Comparison of ENCODE assay signal across 1 cellular context in the genomic region with DNA sequence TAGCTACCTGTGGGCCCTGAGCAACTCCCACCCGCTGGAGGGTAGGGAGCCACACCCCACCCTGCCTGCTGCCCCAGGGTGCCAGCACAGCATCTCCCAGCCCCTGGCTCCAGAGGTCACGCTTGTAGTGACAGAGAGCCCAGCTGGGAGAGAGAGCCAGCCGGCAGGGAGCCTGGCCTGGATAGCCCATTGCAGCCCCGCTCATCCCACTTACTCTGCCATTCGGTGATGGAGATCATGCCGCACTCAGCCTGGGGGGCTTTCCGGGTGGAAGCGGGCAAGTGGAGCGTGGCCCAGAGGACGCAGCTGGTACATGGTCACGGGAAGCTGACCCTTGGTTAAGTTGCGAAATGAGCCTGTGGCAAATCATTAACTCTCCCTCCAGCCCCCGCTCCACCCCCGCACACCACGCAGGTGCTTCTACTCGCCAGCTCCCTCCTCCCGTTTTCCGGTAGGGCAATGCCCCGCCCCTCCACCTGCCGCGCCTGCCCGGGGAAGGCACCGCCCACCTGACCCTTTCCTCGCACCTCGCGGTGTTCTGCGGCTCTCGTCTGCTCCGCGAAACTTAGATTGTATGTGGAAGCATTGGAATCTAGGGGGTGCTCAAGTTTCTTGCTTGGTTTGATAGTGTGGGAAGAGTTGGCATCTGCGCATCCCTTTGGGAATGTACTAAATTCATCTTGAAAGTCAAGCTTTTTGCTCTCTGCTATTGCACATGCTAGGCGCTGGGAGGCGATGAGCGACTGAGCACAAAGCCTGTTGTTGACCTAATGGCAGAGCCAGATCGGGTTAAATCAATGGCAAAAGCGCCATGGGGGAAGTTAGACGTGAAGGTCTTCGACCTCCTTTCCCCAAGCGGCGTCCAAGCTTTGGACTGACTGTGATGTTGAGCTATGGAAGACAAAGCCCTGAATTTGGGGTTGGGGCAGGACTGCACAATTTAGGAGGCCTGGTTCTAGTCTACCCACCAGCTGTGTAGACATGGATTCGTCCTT.
TF ChIP-seq lines count a peak whose summit lies in the region.

A gene with protein sequence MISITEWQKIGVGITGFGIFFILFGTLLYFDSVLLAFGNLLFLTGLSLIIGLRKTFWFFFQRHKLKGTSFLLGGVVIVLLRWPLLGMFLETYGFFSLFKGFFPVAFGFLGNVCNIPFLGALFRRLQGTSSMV (minus strand): TSS at position 321 of the 995 bp plus-strand sequence. CDS start 82 bp downstream, at position 239.

TF ChIP-seq in K562, 482 proteins besides CTCF, POLR2A, EP300 and RAD21 (continued from another document and continues in another):
- TF ChIP-seq BRF2 (IDR thresholded peaks at IDR 0.05; ENCODE audit: borderline replicate concordance, insufficient read depth, insufficient read length) (no peak), POLR2B (IDR thresholded peaks at IDR 0.05; ENCODE audit: low read depth, partially characterized antibody) (no peak), CAMTA2 (CRISPR knock-in tag; conservative IDR thresholded peaks at IDR 0.05) (no peak), DMBX1 (CRISPR knock-in tag; IDR thresholded peaks at IDR 0.05; ENCODE audit: borderline replicate concordance) (no peak), MAFK (IDR thresholded peaks at IDR 0.05; ENCODE audit: low read length) (no peak), HCFC1 (IDR thresholded peaks at IDR 0.05; ENCODE audit: low read depth, low read length) (no peak), MCM3 (IDR thresholded peaks at IDR 0.05) (no peak), ZNF174 (CRISPR knock-in tag; IDR thresholded peaks at IDR 0.05) (no peak), SRSF3 (IDR thresholded peaks at IDR 0.05; ENCODE audit: insufficient read depth, low read length) (no peak), ZNF274 (IDR thresholded peaks at IDR 0.05; ENCODE audit: borderline replicate concordance, low read depth, low read length) (no peak), U2AF1 (optimal IDR thresholded peaks at IDR 0.05; ENCODE audit: low read depth, low read length) (no peak), HEY1 (CRISPR knock-in tag; IDR thresholded peaks at IDR 0.05; ENCODE audit: borderline replicate concordance) (no peak), CEBPZ (IDR thresholded peaks at IDR 0.05; ENCODE audit: borderline replicate concordance, low read depth, low read length) (no peak), CBX3 (IDR thresholded peaks at IDR 0.05; ENCODE audit: borderline replicate concordance in 1 of 2, low read length in 2 of 2) (no peak), NCOR1 (IDR thresholded peaks at IDR 0.05) (no peak), ZNF23 (CRISPR knock-in tag; IDR thresholded peaks at IDR 0.05) (no peak), ZKSCAN1 (IDR thresholded peaks at IDR 0.05; ENCODE audit: low read depth, low read length) (no peak), GTF2B (IDR thresholded peaks at IDR 0.05; ENCODE audit: extremely low read depth, insufficient read length) (no peak), HNRNPUL1 (IDR thresholded peaks at IDR 0.05; ENCODE audit: low read length) (no peak), ATF4 (CRISPR knock-in tag; IDR thresholded peaks at IDR 0.05) (no peak), FOXK1 (CRISPR knock-in tag; IDR thresholded peaks at IDR 0.05; ENCODE audit: borderline replicate concordance) (no peak; the same call in 1 of the 2 replicates), SPI1 (IDR thresholded peaks at IDR 0.05; ENCODE audit: borderline replicate concordance, low read depth, low read length) (no peak), TAL1 (IDR thresholded peaks at IDR 0.05) (no peak), BCOR (IDR thresholded peaks at IDR 0.05) (no peak), SMARCA5 (IDR thresholded peaks at IDR 0.05) (no peak)
- TF ChIP-seq, protein P1, sequence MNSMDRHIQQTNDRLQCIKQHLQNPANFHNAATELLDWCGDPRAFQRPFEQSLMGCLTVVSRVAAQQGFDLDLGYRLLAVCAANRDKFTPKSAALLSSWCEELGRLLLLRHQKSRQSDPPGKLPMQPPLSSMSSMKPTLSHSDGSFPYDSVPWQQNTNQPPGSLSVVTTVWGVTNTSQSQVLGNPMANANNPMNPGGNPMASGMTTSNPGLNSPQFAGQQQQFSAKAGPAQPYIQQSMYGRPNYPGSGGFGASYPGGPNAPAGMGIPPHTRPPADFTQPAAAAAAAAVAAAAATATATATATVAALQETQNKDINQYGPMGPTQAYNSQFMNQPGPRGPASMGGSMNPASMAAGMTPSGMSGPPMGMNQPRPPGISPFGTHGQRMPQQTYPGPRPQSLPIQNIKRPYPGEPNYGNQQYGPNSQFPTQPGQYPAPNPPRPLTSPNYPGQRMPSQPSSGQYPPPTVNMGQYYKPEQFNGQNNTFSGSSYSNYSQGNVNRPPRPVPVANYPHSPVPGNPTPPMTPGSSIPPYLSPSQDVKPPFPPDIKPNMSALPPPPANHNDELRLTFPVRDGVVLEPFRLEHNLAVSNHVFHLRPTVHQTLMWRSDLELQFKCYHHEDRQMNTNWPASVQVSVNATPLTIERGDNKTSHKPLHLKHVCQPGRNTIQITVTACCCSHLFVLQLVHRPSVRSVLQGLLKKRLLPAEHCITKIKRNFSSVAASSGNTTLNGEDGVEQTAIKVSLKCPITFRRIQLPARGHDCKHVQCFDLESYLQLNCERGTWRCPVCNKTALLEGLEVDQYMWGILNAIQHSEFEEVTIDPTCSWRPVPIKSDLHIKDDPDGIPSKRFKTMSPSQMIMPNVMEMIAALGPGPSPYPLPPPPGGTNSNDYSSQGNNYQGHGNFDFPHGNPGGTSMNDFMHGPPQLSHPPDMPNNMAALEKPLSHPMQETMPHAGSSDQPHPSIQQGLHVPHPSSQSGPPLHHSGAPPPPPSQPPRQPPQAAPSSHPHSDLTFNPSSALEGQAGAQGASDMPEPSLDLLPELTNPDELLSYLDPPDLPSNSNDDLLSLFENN (IDR thresholded peaks at IDR 0.05; ENCODE audit: low read depth in 2 of 2, low read length in 2 of 2): no peak
- TF ChIP-seq, protein P2, sequence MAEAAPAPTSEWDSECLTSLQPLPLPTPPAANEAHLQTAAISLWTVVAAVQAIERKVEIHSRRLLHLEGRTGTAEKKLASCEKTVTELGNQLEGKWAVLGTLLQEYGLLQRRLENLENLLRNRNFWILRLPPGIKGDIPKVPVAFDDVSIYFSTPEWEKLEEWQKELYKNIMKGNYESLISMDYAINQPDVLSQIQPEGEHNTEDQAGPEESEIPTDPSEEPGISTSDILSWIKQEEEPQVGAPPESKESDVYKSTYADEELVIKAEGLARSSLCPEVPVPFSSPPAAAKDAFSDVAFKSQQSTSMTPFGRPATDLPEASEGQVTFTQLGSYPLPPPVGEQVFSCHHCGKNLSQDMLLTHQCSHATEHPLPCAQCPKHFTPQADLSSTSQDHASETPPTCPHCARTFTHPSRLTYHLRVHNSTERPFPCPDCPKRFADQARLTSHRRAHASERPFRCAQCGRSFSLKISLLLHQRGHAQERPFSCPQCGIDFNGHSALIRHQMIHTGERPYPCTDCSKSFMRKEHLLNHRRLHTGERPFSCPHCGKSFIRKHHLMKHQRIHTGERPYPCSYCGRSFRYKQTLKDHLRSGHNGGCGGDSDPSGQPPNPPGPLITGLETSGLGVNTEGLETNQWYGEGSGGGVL (CRISPR knock-in tag; IDR thresholded peaks at IDR 0.05): no peak
- TF ChIP-seq, protein P3, sequence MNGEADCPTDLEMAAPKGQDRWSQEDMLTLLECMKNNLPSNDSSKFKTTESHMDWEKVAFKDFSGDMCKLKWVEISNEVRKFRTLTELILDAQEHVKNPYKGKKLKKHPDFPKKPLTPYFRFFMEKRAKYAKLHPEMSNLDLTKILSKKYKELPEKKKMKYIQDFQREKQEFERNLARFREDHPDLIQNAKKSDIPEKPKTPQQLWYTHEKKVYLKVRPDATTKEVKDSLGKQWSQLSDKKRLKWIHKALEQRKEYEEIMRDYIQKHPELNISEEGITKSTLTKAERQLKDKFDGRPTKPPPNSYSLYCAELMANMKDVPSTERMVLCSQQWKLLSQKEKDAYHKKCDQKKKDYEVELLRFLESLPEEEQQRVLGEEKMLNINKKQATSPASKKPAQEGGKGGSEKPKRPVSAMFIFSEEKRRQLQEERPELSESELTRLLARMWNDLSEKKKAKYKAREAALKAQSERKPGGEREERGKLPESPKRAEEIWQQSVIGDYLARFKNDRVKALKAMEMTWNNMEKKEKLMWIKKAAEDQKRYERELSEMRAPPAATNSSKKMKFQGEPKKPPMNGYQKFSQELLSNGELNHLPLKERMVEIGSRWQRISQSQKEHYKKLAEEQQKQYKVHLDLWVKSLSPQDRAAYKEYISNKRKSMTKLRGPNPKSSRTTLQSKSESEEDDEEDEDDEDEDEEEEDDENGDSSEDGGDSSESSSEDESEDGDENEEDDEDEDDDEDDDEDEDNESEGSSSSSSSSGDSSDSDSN (IDR thresholded peaks at IDR 0.05; ENCODE audit: borderline replicate concordance in 1 of 2, low read depth in 2 of 2, low read length in 2 of 2): no peak
- TF ChIP-seq, protein P4, sequence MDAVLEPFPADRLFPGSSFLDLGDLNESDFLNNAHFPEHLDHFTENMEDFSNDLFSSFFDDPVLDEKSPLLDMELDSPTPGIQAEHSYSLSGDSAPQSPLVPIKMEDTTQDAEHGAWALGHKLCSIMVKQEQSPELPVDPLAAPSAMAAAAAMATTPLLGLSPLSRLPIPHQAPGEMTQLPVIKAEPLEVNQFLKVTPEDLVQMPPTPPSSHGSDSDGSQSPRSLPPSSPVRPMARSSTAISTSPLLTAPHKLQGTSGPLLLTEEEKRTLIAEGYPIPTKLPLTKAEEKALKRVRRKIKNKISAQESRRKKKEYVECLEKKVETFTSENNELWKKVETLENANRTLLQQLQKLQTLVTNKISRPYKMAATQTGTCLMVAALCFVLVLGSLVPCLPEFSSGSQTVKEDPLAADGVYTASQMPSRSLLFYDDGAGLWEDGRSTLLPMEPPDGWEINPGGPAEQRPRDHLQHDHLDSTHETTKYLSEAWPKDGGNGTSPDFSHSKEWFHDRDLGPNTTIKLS (IDR thresholded peaks at IDR 0.05; ENCODE audit: borderline replicate concordance, low read depth): no peak
